ENCODE assay signal across 1 cellular context in the genomic region with DNA sequence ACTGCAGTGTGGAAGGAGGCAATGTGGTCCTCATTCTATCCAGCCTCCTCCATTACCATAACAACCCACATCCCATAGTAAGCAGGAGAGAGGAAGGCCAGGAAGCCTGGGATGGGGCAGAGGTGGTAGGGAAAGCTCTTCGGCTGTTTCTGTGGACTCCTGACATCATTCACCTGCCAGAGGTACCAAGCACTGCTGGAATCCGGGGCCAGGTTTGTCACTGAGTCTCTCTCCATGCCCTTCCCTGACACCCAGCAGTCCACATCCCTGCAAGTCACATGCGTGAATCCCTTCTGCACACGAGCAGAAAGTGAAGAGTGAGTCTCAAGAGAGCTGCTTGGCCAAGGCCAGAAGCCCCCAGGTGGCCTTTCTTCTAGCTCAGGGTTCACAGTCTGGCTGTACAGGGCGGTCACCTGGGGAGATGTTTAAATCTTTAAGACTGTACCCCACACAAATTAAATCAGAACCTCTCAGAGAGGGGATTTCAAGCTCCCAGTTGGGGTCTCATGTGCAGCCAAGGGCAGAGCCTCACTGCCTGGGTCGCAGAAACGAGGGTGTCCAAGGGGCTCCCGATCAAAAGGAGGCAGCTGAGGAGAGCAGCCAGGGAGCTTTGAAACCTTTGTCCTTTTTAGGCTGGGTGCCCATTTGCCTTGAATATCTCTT.
TF ChIP-seq lines count a peak whose summit lies in the region.

No MANE protein-coding gene starts in this region.

TF ChIP-seq in WTC11, 78 proteins besides CTCF, POLR2A, EP300 and RAD21 (continued from another document):
- TF ChIP-seq AR (CRISPR knock-in tag; IDR thresholded peaks at IDR 0.05) (no peak), NR3C1 (CRISPR knock-in tag; conservative IDR thresholded peaks at IDR 0.05; ENCODE audit: low read depth) (no peak), SMAD3 (CRISPR knock-in tag; IDR thresholded peaks at IDR 0.05; ENCODE audit: borderline replicate concordance) (no peak), PREB (CRISPR knock-in tag; IDR thresholded peaks at IDR 0.05; ENCODE audit: borderline replicate concordance) (no peak), RORB (CRISPR knock-in tag; IDR thresholded peaks at IDR 0.05) (no peak), OVOL2 (CRISPR knock-in tag; IDR thresholded peaks at IDR 0.05; ENCODE audit: borderline replicate concordance) (no peak), ZNF671 (CRISPR knock-in tag; IDR thresholded peaks at IDR 0.05) (no peak)
- TF ChIP-seq, protein P1, sequence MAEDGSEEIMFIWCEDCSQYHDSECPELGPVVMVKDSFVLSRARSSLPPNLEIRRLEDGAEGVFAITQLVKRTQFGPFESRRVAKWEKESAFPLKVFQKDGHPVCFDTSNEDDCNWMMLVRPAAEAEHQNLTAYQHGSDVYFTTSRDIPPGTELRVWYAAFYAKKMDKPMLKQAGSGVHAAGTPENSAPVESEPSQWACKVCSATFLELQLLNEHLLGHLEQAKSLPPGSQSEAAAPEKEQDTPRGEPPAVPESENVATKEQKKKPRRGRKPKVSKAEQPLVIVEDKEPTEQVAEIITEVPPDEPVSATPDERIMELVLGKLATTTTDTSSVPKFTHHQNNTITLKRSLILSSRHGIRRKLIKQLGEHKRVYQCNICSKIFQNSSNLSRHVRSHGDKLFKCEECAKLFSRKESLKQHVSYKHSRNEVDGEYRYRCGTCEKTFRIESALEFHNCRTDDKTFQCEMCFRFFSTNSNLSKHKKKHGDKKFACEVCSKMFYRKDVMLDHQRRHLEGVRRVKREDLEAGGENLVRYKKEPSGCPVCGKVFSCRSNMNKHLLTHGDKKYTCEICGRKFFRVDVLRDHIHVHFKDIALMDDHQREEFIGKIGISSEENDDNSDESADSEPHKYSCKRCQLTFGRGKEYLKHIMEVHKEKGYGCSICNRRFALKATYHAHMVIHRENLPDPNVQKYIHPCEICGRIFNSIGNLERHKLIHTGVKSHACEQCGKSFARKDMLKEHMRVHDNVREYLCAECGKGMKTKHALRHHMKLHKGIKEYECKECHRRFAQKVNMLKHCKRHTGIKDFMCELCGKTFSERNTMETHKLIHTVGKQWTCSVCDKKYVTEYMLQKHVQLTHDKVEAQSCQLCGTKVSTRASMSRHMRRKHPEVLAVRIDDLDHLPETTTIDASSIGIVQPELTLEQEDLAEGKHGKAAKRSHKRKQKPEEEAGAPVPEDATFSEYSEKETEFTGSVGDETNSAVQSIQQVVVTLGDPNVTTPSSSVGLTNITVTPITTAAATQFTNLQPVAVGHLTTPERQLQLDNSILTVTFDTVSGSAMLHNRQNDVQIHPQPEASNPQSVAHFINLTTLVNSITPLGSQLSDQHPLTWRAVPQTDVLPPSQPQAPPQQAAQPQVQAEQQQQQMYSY (CRISPR knock-in tag; IDR thresholded peaks at IDR 0.05) = no peak
